Comparison of ENCODE assay signal across 8 cellular contexts in the genomic region with DNA sequence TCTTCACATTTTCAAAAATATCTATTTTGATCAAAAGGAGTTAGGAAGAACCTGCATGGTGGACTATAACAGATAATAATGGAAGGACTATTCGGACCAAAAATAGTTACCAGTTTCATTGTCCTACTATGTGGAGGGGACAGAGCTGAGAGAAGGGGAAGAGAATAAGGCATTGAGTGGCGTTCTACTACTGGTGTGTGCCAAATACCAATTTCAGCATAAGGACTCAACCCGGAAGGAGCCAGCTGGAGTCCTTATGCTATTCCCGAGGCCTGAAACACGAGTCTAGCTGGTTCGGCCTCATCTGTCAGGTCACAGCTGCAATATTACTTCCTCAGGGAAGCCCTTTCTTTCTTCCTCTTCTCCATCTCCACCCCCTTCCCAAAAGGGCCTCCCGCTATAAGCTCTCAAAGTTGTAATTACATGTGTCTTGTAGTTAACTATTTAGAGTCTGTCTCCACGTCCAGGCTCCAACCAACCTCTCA. TPM values are rescaled to one million over a fixed set of nuclear protein-coding genes. Genes with fewer than 3 reads are reported as not detected.
DNase-seq lines count a peak whose midpoint lies in the region; ATAC-seq, FAIRE-seq and TF ChIP-seq lines count a peak whose summit lies in the region.

No MANE protein-coding gene starts in this region.

- H3K4ac ChIP-seq in H1 (replicated peaks; ENCODE audit: insufficient read length, low read depth, low read length), result no peak overlapping the region

- H3K4me1 Mint-ChIP-seq in activated naive CD4-positive, alpha-beta T cell treated with anti-CD3 and anti-CD28 coated beads for 36 hours (ENCODE audit: low read depth), result peaks cover 21% of the 10 kb centered on the region
- peaks cover 31% of the 10 kb centered on the region for H3K4me1 Mint-ChIP-seq in mesothelial cell of epicardium

- H3K36me3 Mint-ChIP-seq in activated naive CD4-positive, alpha-beta T cell treated with anti-CD3 and anti-CD28 coated beads for 36 hours (ENCODE audit: low read depth), result no peaks in the 10 kb centered on the region
- no peaks in the 10 kb centered on the region for H3K36me3 Mint-ChIP-seq in activated naive CD4-positive, alpha-beta T cell treated with anti-CD3 and anti-CD28 coated beads, Interleukin-2, amount 50 U/mL, for 72 hours
- no peaks in the 10 kb centered on the region for H3K36me3 Mint-ChIP-seq in mesothelial cell of epicardium

- no peaks in the 10 kb centered on the region for H3K9me3 Mint-ChIP-seq in activated naive CD4-positive, alpha-beta T cell treated with anti-CD3 and anti-CD28 coated beads for 36 hours
- H3K9me3 Mint-ChIP-seq in activated naive CD4-positive, alpha-beta T cell treated with anti-CD3 and anti-CD28 coated beads, Interleukin-2, amount 50 U/mL, for 72 hours, result no peaks in the 10 kb centered on the region
- H3K9me3 Mint-ChIP-seq in mesothelial cell of epicardium, result no peaks in the 10 kb centered on the region

- H3K18ac ChIP-seq in H1 (ENCODE audit: extremely low read depth, low read length), result no peak overlapping the region; the same call in 1 of the 2 replicates

- no peak overlapping the region for H3K56ac ChIP-seq in H1 (replicated peaks; ENCODE audit: insufficient read length, low read depth, low read length)

- peaks cover 0 to 4% (median 3%) of the 10 kb centered on the region in 4 experiments; a peak in 3 of 7 replicates for H3K4me1 ChIP-seq in H1 (replicated peaks in 1 of 4; ENCODE audit: control insufficient read depth in 3 of 4, insufficient read depth in 4 of 4, low read length in 3 of 4)

- no peak overlapping the region for H2BK5ac ChIP-seq in H1 (ENCODE audit: low read depth, low read length)

- POLR2A ChIA-PET in RWPE1 (lab: Yijun Ruan, JAX; ENCODE audit: low non-redundant PET), result interaction anchor here (0.5 kb wide), 1 partner anchor 204 kb away, joined by 3 read pairs; no protein-coding TSS in a partner anchor
- POLR2A ChIA-PET in H1 (lab: Charles Lee; ENCODE audit: partially characterized antibody), result interaction anchor here (0.6 to 3.7 kb wide), 21 partner anchors 9 to 962 kb away, joined by 3 to 62 read pairs (median 5); a partner anchor contains a TSS

- no peak for TF ChIP-seq RAD21 in H1 (IDR thresholded peaks at IDR 0.05 in 1 of 2, conservative IDR thresholded peaks at IDR 0.05 in 1 of 2; ENCODE audit: low read depth in 2 of 2, low read length in 2 of 2)

- ATAC-seq in activated naive CD4-positive, alpha-beta T cell treated with anti-CD3 and anti-CD28 coated beads, Interleukin-2, amount 50 U/mL, for 72 hours, result no peak
- no peak for ATAC-seq in GM19328 (IDR thresholded peaks at IDR 0.05; ENCODE audit: unreplicated experiment)
- no peak for ATAC-seq in GM18873 (IDR thresholded peaks at IDR 0.05; ENCODE audit: low FRiP score, unreplicated experiment)

- CTCF ChIA-PET in activated naive CD4-positive, alpha-beta T cell treated with anti-CD3 and anti-CD28 coated beads for 36 hours (lab: Charles Lee), result no interaction called here
- CTCF ChIA-PET in RWPE1 (lab: Yijun Ruan, JAX), result interaction anchor here (0.6 to 1.4 kb wide), 4 partner anchors 21 to 1469 kb away, joined by 3 to 10 read pairs (median 4); no protein-coding TSS in a partner anchor
- CTCF ChIA-PET in H1 (lab: Charles Lee; ENCODE audit: partially characterized antibody), result interaction anchor here (0.6 to 2.0 kb wide), 10 partner anchors 22 to 400 kb away, joined by 3 to 11 read pairs (median 4); no protein-coding TSS in a partner anchor

- H2BK12ac ChIP-seq in H1 (ENCODE audit: low read depth, low read length), result no peak overlapping the region

- H3K27ac Mint-ChIP-seq in activated naive CD4-positive, alpha-beta T cell treated with anti-CD3 and anti-CD28 coated beads for 36 hours, result no peak overlapping the region
- peak overlapping the region in 1 of 2 donors; percentile 31 for H3K27ac Mint-ChIP-seq in activated naive CD4-positive, alpha-beta T cell treated with anti-CD3 and anti-CD28 coated beads, Interleukin-2, amount 50 U/mL, for 72 hours
- H3K27ac Mint-ChIP-seq in mesothelial cell of epicardium, result peak overlapping the region; percentile 94

- H3K14ac ChIP-seq in H1 (ENCODE audit: insufficient read length), result no peak overlapping the region

- no peaks in the 10 kb centered on the region for H3K27me3 ChIP-seq in H1 (replicated peaks in 1 of 4; ENCODE audit: control insufficient read depth in 3 of 4, extremely low read depth in 1 of 4, insufficient read depth in 3 of 4, low read length in 3 of 4)

- intact Hi-C loops in activated naive CD4-positive, alpha-beta T cell treated with anti-CD3 and anti-CD28 coated beads for 36 hours (cut with micrococcal nuclease), result loop anchor here (5.0 kb wide), 1 partner anchor 90 kb away; no protein-coding TSS in a partner anchor

- H3K23ac ChIP-seq in H1 (ENCODE audit: insufficient read length), result no peak overlapping the region

- H3K4me2 ChIP-seq in H1 (ENCODE audit: insufficient read depth in 1 of 2, low read depth in 2 of 2, low read length in 2 of 2), result peak overlapping the region; percentile 69 to 89

- H3K4me3 Mint-ChIP-seq in activated naive CD4-positive, alpha-beta T cell treated with anti-CD3 and anti-CD28 coated beads for 36 hours, result peak overlapping the region; percentile 61
- peak overlapping the region; percentile 75 for H3K4me3 Mint-ChIP-seq in mesothelial cell of epicardium

- 34% methylated on average over 8 of the region's 8 CpGs; no CpG with 5 or more reads in 1 of the 2 experiments for WGBS in H1 (ENCODE audit: extremely low coverage in 1 of 2, insufficient coverage in 1 of 2, insufficient read length in 1 of 2, insufficient replicate concordance in 2 of 2, low coverage in 1 of 2, low lambda C conversion rate in 2 of 2, missing lambda C conversion rate in 1 of 2), 2 experiments

- H4K5ac ChIP-seq in H1 (ENCODE audit: insufficient read length, low read depth, low read length), result no peak overlapping the region

- peak overlapping the region; percentile 76 to 85 (median 80) for H3K4me3 ChIP-seq in H1 (ENCODE audit: extremely low read depth in 1 of 4, insufficient read depth in 2 of 4, low read depth in 3 of 4, low read length in 4 of 4)

- no peak overlapping the region for H2AK5ac ChIP-seq in H1 (ENCODE audit: low read depth, low read length)

- TF ChIP-seq POLR2A in H1 (IDR thresholded peaks at IDR 0.05; ENCODE audit: control extremely low read depth in 1 of 2, low read depth in 2 of 2, low read length in 2 of 2), result no peak

- H4K8ac ChIP-seq in H1 (ENCODE audit: extremely low read depth, insufficient read depth, low read length), result no peak overlapping the region

- TF ChIP-seq CTCF in RWPE1 (conservative IDR thresholded peaks at IDR 0.05; ENCODE audit: low read depth) (no peak), H1 (IDR thresholded peaks at IDR 0.05; ENCODE audit: control extremely low read depth in 1 of 3, insufficient read depth in 1 of 3, low read depth in 1 of 3, low read length in 3 of 3) (no peak), mesothelial cell of epicardium (IDR thresholded peaks at IDR 0.05; ENCODE audit: unreplicated experiment) (no peak)

- H3K79me1 ChIP-seq in H1 (ENCODE audit: low read depth, low read length), result no peaks in the 10 kb centered on the region

- TF ChIP-seq EP300 in H1 (IDR thresholded peaks at IDR 0.05; ENCODE audit: borderline replicate concordance in 1 of 2, low read depth in 2 of 2, low read length in 2 of 2), result no peak

- H4K91ac ChIP-seq in H1 (replicated peaks; ENCODE audit: insufficient read length, low read length), result no peak overlapping the region

- H2AFZ ChIP-seq in H1 (ENCODE audit: low read length), result 0 out of 2 replicates have a peak overlapping the region, but pooled peaks have one; percentile 6

- no peak for DNase-seq in activated naive CD4-positive, alpha-beta T cell treated with anti-CD3 and anti-CD28 coated beads for 36 hours
- DNase-seq in activated naive CD4-positive, alpha-beta T cell treated with anti-CD3 and anti-CD28 coated beads, Interleukin-2, amount 50 U/mL, for 72 hours (ENCODE audit: low spot score in 2 of 2), result no peak
- peak; percentile 18 for DNase-seq in RWPE1 (ENCODE audit: low spot score)
- DNase-seq in H1 (ENCODE audit: low read depth in 1 of 2, low spot score in 2 of 2), result peak in 1 of 2 experiments; percentile 47
- DNase-seq in mesothelial cell of epicardium (ENCODE audit: low spot score in 2 of 2, unreplicated experiment in 2 of 2), result peak in 1 of 2 experiments; percentile 43
- no peak for DNase-seq in activated CD8-positive, alpha-beta memory T cell treated with anti-CD3 and anti-CD28 coated beads for 24 hours

- H3K23me2 ChIP-seq in H1 (ENCODE audit: low read depth, low read length), result no peaks in the 10 kb centered on the region; the same call in 1 of the 2 replicates

- no peaks in the 10 kb centered on the region for H4K20me1 ChIP-seq in H1 (replicated peaks in 1 of 2; ENCODE audit: control insufficient read depth in 1 of 2, insufficient read depth in 2 of 2, low read length in 2 of 2)

- peak overlapping the region in 3 of 4 experiments; percentile 87 to 92 (median 88); a peak in 3 of 7 replicates for H3K9ac ChIP-seq in H1 (replicated peaks in 1 of 4; ENCODE audit: extremely low read depth in 1 of 4, low read depth in 3 of 4, low read length in 3 of 4)

- H2BK20ac ChIP-seq in H1 (ENCODE audit: low read length), result no peak overlapping the region

- no peaks in the 10 kb centered on the region for H3K79me2 ChIP-seq in H1 (ENCODE audit: control insufficient read depth in 1 of 2, insufficient read depth in 2 of 2, low read length in 2 of 2)

- peaks cover 36% of the 10 kb centered on the region for H3K27me3 Mint-ChIP-seq in activated naive CD4-positive, alpha-beta T cell treated with anti-CD3 and anti-CD28 coated beads for 36 hours (ENCODE audit: low read depth)
- no peaks in the 10 kb centered on the region for H3K27me3 Mint-ChIP-seq in mesothelial cell of epicardium (ENCODE audit: low read depth)

- no peaks in the 10 kb centered on the region for H3K9me3 ChIP-seq in H1 (ENCODE audit: insufficient read depth in 2 of 2, low read depth in 1 of 2, low read length in 1 of 2)

- H2BK120ac ChIP-seq in H1 (replicated peaks; ENCODE audit: low read depth, low read length), result no peak overlapping the region

- no peaks in the 10 kb centered on the region for H3K36me3 ChIP-seq in H1 (ENCODE audit: control insufficient read depth in 2 of 4, insufficient read depth in 4 of 4, low read length in 3 of 4)

- no peak overlapping the region for H2BK15ac ChIP-seq in H1 (ENCODE audit: low read length)

- H3K27ac ChIP-seq in RWPE1, result no peak overlapping the region
- H3K27ac ChIP-seq in H1 (ENCODE audit: low read depth, low read length), result no peak overlapping the region

- no peak for FAIRE-seq in H1 (lab: Jason Lieb, UNC)

RNA-seq across cellular contexts. Expression of a gene that starts 20.5 kb away (rescaled TPM):
- 1 to 10 TPM; 4.8 to 7.1 TPM for total RNA-seq in activated naive CD4-positive, alpha-beta T cell treated with anti-CD3 and anti-CD28 coated beads for 36 hours
- total RNA-seq in activated naive CD4-positive, alpha-beta T cell treated with anti-CD3 and anti-CD28 coated beads, Interleukin-2, amount 50 U/mL, for 72 hours, result 1 to 10 TPM; 7.8 to 9.8 TPM
- total RNA-seq in H1 (2021; fragmentation: NEBNext Ultra II Directional; extraction: Animal tissue kit (Norgen Biotek cat#: 25700)), result 14.3 and 15.8 TPM in 2 replicates
- polyA plus RNA-seq in H1 (2011; rRNA removed), result 0.85 and 1.3 TPM in 2 replicates
- polyA plus RNA-seq in H1 (2011; cell fraction: cytosol; rRNA removed), result 1.9 TPM
- 3.3 TPM for polyA plus RNA-seq in H1 (2011; cell fraction: nucleus; rRNA removed)
- polyA plus RNA-seq in H1 (2012, experiment 1 of 2), result 2.4 to 7.7 TPM (median 3.2 TPM) in 4 replicates
- polyA plus RNA-seq in H1 (2012, experiment 2 of 2), result 0.09 TPM
- polyA plus RNA-seq in H1 (2013, experiment 1 of 2), result 5.9 TPM
- polyA plus RNA-seq in H1 (2013, experiment 2 of 2), result 6.6 TPM
- polyA minus RNA-seq in H1 (2011; rRNA and poly(A)+ RNA removed), result 12.4 and 19.1 TPM in 2 replicates
- 9.8 TPM for polyA minus RNA-seq in H1 (2011; cell fraction: cytosol; rRNA and poly(A)+ RNA removed)
- polyA minus RNA-seq in H1 (2011; cell fraction: nucleus; rRNA and poly(A)+ RNA removed), result 45.7 TPM
- total RNA-seq in mesothelial cell of epicardium, result 38.8 to 44.3 TPM (median 40.7 TPM) in 3 replicates
